In genomic region chr22:32796865-32797573, GRCh38 we compare ENCODE assay signal across 8 cellular contexts. TPM values are rescaled to one million over a fixed set of nuclear protein-coding genes. Genes with fewer than 3 reads are reported as not detected.
DNase-seq lines count a peak whose midpoint lies in the region; TF ChIP-seq lines count a peak whose summit lies in the region.

No MANE protein-coding gene starts in this region.

- intact Hi-C loops in activated T-helper 1 cell treated with anti-CD3 and anti-CD28 coated beads, Interleukin-12 subunit alpha, Interleukin-12 subunit beta, Interleukin-2, Interleukin-4 antibody, amounts not matched to agents 30 ng/mL and 10 ng/mL and 1 ng/mL, durations not matched to agents 14 hours and 24 hours and 36 hours (cut with micrococcal nuclease), result loop anchor here (1.0 kb wide), 1 partner anchor 137 kb away; no protein-coding TSS in a partner anchor
- intact Hi-C loops in testis (cut with DNase I; ENCODE audit: low total_unique reads), result loop anchor here (2.0 to 10.0 kb wide), 2 partner anchors 132 to 268 kb away; no protein-coding TSS in a partner anchor

- H3K27ac Mint-ChIP-seq in activated T-helper 1 cell treated with anti-CD3 and anti-CD28 coated beads, Interleukin-12 subunit alpha, Interleukin-12 subunit beta, Interleukin-2, Interleukin-4 antibody, amounts not matched to agents 30 ng/mL and 10 ng/mL and 1 ng/mL, durations not matched to agents 14 hours and 24 hours and 36 hours, result no peak overlapping the region

- H3K9me3 ChIP-seq in testis, result no peaks in the 10 kb centered on the region

- no peak overlapping the region for H3K4me3 Mint-ChIP-seq in activated T-helper 1 cell treated with anti-CD3 and anti-CD28 coated beads, Interleukin-12 subunit alpha, Interleukin-12 subunit beta, Interleukin-2, Interleukin-4 antibody, amounts not matched to agents 30 ng/mL and 10 ng/mL and 1 ng/mL, durations not matched to agents 14 hours and 24 hours and 36 hours

- no peak for TF ChIP-seq POLR2A in testis (IDR thresholded peaks at IDR 0.05)

- H3K4me1 ChIP-seq in testis, result peaks cover 14% of the 10 kb centered on the region

- DNase-seq in SKM-1 treated with dmso at 0.1 percent for 144 hours (lab: John Stamatoyannopoulos, UW; ENCODE audit: unreplicated experiment) (peak; percentile 34), SKM-1 (lab: John Stamatoyannopoulos, UW; ENCODE audit: unreplicated experiment) (no peak), OCI-M1 (lab: John Stamatoyannopoulos, UW) (peak; percentile 84), fibroblast of the aortic adventitia (ENCODE audit: low read depth) (peak; percentile 81), nucleus accumbens (lab: John Stamatoyannopoulos, UW) (peak in 52 of 56 donors; percentile 15 to 83 (median 66)), testis (peak; percentile 84), NCI-H187 treated with DMSO at 0.1 percent for 48 hours (lab: John Stamatoyannopoulos, UW) (no peak)
- peak; percentile 24 for DNase-seq in activated T-helper 1 cell treated with anti-CD3 and anti-CD28 coated beads, Interleukin-12 subunit alpha, Interleukin-12 subunit beta, Interleukin-2, Interleukin-4 antibody, amounts not matched to agents 30 ng/mL and 10 ng/mL and 1 ng/mL, durations not matched to agents 14 hours and 24 hours and 36 hours (ENCODE audit: low spot score)

- H3K36me3 ChIP-seq in testis (ENCODE audit: low read depth, missing control alignments), result no peaks in the 10 kb centered on the region

- no peaks in the 10 kb centered on the region for H3K36me3 Mint-ChIP-seq in activated T-helper 1 cell treated with anti-CD3 and anti-CD28 coated beads, Interleukin-12 subunit alpha, Interleukin-12 subunit beta, Interleukin-2, Interleukin-4 antibody, amounts not matched to agents 30 ng/mL and 10 ng/mL and 1 ng/mL, durations not matched to agents 14 hours and 24 hours and 36 hours (ENCODE audit: low read depth)

- TF ChIP-seq CTCF in fibroblast of the aortic adventitia (IDR thresholded peaks at IDR 0.05; ENCODE audit: insufficient read depth, low read length), result peak; percentile 94
- TF ChIP-seq CTCF in testis (IDR thresholded peaks at IDR 0.05), result peak; percentile 72 to 90 (median 85)

- WGBS in testis, 2 donors, result 15 to 17% methylated on average over 13 to 17 of the region's 17 CpGs

- H3K9me3 Mint-ChIP-seq in activated T-helper 1 cell treated with anti-CD3 and anti-CD28 coated beads, Interleukin-12 subunit alpha, Interleukin-12 subunit beta, Interleukin-2, Interleukin-4 antibody, amounts not matched to agents 30 ng/mL and 10 ng/mL and 1 ng/mL, durations not matched to agents 14 hours and 24 hours and 36 hours, result no peaks in the 10 kb centered on the region

- no peak overlapping the region for H3K4me3 ChIP-seq in fibroblast of the aortic adventitia (ENCODE audit: low read depth, low read length)
- no peak overlapping the region for H3K4me3 ChIP-seq in testis

- H3K4me1 Mint-ChIP-seq in activated T-helper 1 cell treated with anti-CD3 and anti-CD28 coated beads, Interleukin-12 subunit alpha, Interleukin-12 subunit beta, Interleukin-2, Interleukin-4 antibody, amounts not matched to agents 30 ng/mL and 10 ng/mL and 1 ng/mL, durations not matched to agents 14 hours and 24 hours and 36 hours (ENCODE audit: low read depth), result no peaks in the 10 kb centered on the region

- H3K27me3 ChIP-seq in testis, result no peaks in the 10 kb centered on the region

- H3K27ac ChIP-seq in testis, result no peak overlapping the region

- peaks cover 23% of the 10 kb centered on the region for H3K27me3 Mint-ChIP-seq in activated T-helper 1 cell treated with anti-CD3 and anti-CD28 coated beads, Interleukin-12 subunit alpha, Interleukin-12 subunit beta, Interleukin-2, Interleukin-4 antibody, amounts not matched to agents 30 ng/mL and 10 ng/mL and 1 ng/mL, durations not matched to agents 14 hours and 24 hours and 36 hours (ENCODE audit: insufficient read depth)

RNA-seq across cellular contexts. Expression of gene TIMP3, which starts 4.5 kb away (rescaled TPM):
- not detected in 2 replicates for total RNA-seq in activated T-helper 1 cell treated with anti-CD3 and anti-CD28 coated beads, Interleukin-12 subunit alpha, Interleukin-12 subunit beta, Interleukin-2, Interleukin-4 antibody, amounts not matched to agents 30 ng/mL and 10 ng/mL and 1 ng/mL, durations not matched to agents 14 hours and 24 hours and 36 hours
- 153 and 329 TPM in 2 replicates for total RNA-seq in fibroblast of the aortic adventitia (ENCODE audit: low replicate concordance)
- 100 to 1,000 TPM; 200 to 201 TPM for total RNA-seq in testis
- polyA plus RNA-seq in testis (ENCODE audit: insufficient read depth, low read depth, low replicate concordance), result 214 TPM

Comparison
In these comparisons a context has a peak if more than half of its experiments do, and no peak if none do; other contexts are left out.
1. DNase-seq: peak in SKM-1 treated with dmso at 0.1 percent for 144 hours (single experiment), OCI-M1 (single experiment), activated T-helper 1 cell treated with anti-CD3 and anti-CD28 coated beads, Interleukin-12 subunit alpha, Interleukin-12 subunit beta, Interleukin-2, Interleukin-4 antibody, amounts not matched to agents 30 ng/mL and 10 ng/mL and 1 ng/mL, durations not matched to agents 14 hours and 24 hours and 36 hours (single experiment), fibroblast of the aortic adventitia (single experiment), nucleus accumbens (52 of 56) and testis (single experiment); none in SKM-1 (single experiment) and NCI-H187 treated with DMSO at 0.1 percent for 48 hours (single experiment).
2. RNA of gene TIMP3, which starts 4.5 kb away (total RNA-seq): 153 to 329 TPM in fibroblast of the aortic adventitia and 200 to 201 TPM in testis; not detected in activated T-helper 1 cell treated with anti-CD3 and anti-CD28 coated beads, Interleukin-12 subunit alpha, Interleukin-12 subunit beta, Interleukin-2, Interleukin-4 antibody, amounts not matched to agents 30 ng/mL and 10 ng/mL and 1 ng/mL, durations not matched to agents 14 hours and 24 hours and 36 hours; every median in the first group is over 100 times any median in the second.